9 cellular contexts compared by ENCODE assay signal in the genomic region with DNA sequence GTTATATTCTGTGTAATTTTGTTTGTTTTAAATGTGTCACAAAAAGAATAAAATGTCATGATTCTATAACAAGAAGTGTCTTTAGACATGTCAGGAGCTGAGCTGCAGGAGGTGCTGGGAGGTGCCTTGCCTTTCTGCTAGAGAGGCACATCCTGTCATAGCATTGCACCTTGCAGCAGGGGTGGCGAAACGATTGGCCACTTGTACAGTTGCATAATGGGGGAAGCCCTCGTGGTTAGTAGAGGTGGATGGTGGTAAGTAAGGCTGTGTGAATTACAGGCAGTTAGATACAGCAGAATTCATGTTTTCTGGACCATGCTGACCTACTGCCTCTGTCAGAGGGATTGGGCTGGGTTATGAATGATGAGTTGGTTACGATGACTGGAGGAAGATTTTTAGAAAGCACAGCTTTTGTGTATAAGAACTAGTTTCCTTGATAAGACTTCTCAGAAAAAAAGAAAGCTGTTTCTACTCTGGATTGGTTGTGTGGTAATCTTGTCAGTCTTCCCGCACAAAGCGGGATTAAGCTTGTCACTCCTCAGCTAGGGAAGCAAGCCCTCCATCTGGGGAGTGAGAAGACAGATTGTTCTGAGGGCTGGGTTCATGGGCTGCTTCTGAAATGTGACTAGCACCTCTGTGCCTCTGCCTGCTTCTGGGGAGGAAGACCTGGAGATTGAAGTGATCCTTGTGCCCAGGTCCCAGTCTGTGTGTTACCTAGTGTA.
DNase-seq lines count a peak whose midpoint lies in the region; ATAC-seq, FAIRE-seq and TF ChIP-seq lines count a peak whose summit lies in the region.
"Had no signal": no experiment of that assay in that cellular context is flagged by ENCODE, and none has a peak within 500 bp of the region (broad histone marks: within the 10 kb centered on the region; RNA-seq: fewer than 3 reads in every experiment).

No MANE protein-coding gene starts in this region.

- no peak for TF ChIP-seq EP300 in K562 (IDR thresholded peaks at IDR 0.05; ENCODE audit: low read length)

- peak; percentile 67 for ATAC-seq in K562
- ATAC-seq: PC-3 had no signal

- intact Hi-C loops in K562 (cut with micrococcal nuclease) = no loop called here

- CTCF ChIA-PET in K562 (lab: Yijun Ruan, JAX; ENCODE audit: low intra/inter-chr PET ratio) = no interaction called here

- DNase-seq in Jurkat, Clone E6-1 (ENCODE audit: low read depth, low spot score) = peak; percentile 57
- peak; percentile 90 for DNase-seq in NOMO-1 treated with DMSO at 0.1 percent for 48 hours (lab: John Stamatoyannopoulos, UW; ENCODE audit: unreplicated experiment)
- DNase-seq in K562 (ENCODE audit: extremely low read depth in 1 of 4, low spot score in 3 of 4) = peak in 1 of 4 experiments; percentile 44
- DNase-seq in small intestine = peak; percentile 24
- no peak for DNase-seq in cerebellum (ENCODE audit: low spot score)
- no peak for DNase-seq in NCI-H345 treated with DMSO at 0.1 percent for 48 hours (lab: John Stamatoyannopoulos, UW; ENCODE audit: unreplicated experiment)
- DNase-seq in NCI-H1092 treated with DMSO at 0.1 percent for 48 hours (lab: John Stamatoyannopoulos, UW) = no peak
- DNase-seq: cerebellar nuclear complex, PC-3 had no signal

- peaks cover 23% of the 10 kb centered on the region for H4K20me1 ChIP-seq in K562 (replicated peaks; ENCODE audit: control insufficient read depth, insufficient read depth, low read length)

- H2AFZ ChIP-seq in K562 (ENCODE audit: low read depth, low read length) = no peak overlapping the region

- BruUV-seq in K562 (replicated peaks; lab: Mats Ljungman, UMichigan) = no TSS peak

- POLR2A ChIA-PET in K562 (lab: Yijun Ruan, JAX) = interaction anchor here (0.7 to 1.1 kb wide), 2 partner anchors 11 to 12 kb away, joined by 3 read pairs; no protein-coding TSS in a partner anchor

- no peaks in the 10 kb centered on the region for H3K9me1 ChIP-seq in K562 (ENCODE audit: control insufficient read depth, insufficient read depth, low read length)

- H3K79me2 ChIP-seq in K562 (ENCODE audit: control insufficient read depth, insufficient read depth, low read length) = peaks cover 16% of the 10 kb centered on the region; the same call in 2 of the 3 replicates

- H3K9me3 ChIP-seq in K562 (replicated peaks; ENCODE audit: control insufficient read depth, insufficient read depth, low read depth, low read length) = no peaks in the 10 kb centered on the region
- H3K9me3 ChIP-seq in small intestine (ENCODE audit: control insufficient read depth, low read depth) = no peaks in the 10 kb centered on the region

- H3K9ac ChIP-seq in K562 (ENCODE audit: insufficient read depth in 1 of 2, low read depth in 2 of 2, low read length in 2 of 2) = no peak overlapping the region

- H3K36me3 ChIP-seq in K562 (ENCODE audit: control insufficient read depth, insufficient read depth, low read length) (no peaks in the 10 kb centered on the region), small intestine (ENCODE audit: control insufficient read depth in 2 of 2, insufficient read depth in 2 of 2, low read length in 2 of 2) (peaks cover 0 to 3% of the 10 kb centered on the region in 2 donors)

- H3K27ac ChIP-seq in K562 (ENCODE audit: extremely low read depth, low read depth, low read length) (no peak overlapping the region), small intestine (ENCODE audit: low read depth in 1 of 2, low read length in 1 of 2) (no peak overlapping the region)

- no peak overlapping the region for H3K4me2 ChIP-seq in K562 (ENCODE audit: insufficient read depth, low read length)

- TF ChIP-seq RAD21 in K562 (CRISPR knock-in tag; conservative IDR thresholded peaks at IDR 0.05 in 1 of 2, IDR thresholded peaks at IDR 0.05 in 1 of 2) = no peak

- H3K4me1 ChIP-seq in K562 (replicated peaks in 1 of 2; ENCODE audit: control insufficient read depth in 2 of 2, insufficient read depth in 2 of 2, low read length in 2 of 2) (peaks cover 0 to 21% of the 10 kb centered on the region in 2 experiments; a peak in 4 of 5 replicates), small intestine (ENCODE audit: control insufficient read depth in 2 of 2, insufficient read depth in 1 of 2, low read depth in 1 of 2, low read length in 1 of 2) (peaks cover 0 to 9% of the 10 kb centered on the region in 2 donors)

- H3K27me3 ChIP-seq in K562 (ENCODE audit: control insufficient read depth in 2 of 2, insufficient read depth in 2 of 2, low read length in 2 of 2) (peaks cover 0 to 4% of the 10 kb centered on the region in 2 experiments; a peak in 1 of 5 replicates), small intestine (ENCODE audit: control insufficient read depth in 2 of 2, insufficient read depth in 2 of 2, low read length in 2 of 2) (no peaks in the 10 kb centered on the region)

- in situ Hi-C loops in K562 (cut with MboI) = no loop called here

- no peak for TF ChIP-seq CTCF in K562 (IDR thresholded peaks at IDR 0.05 in 2 of 3, conservative IDR thresholded peaks at IDR 0.05 in 1 of 3; ENCODE audit: insufficient read depth in 2 of 3, low read depth in 1 of 3, low read length in 3 of 3)

- H3K4me3 ChIP-seq in Jurkat, Clone E6-1 (ENCODE audit: low read length) = no peak overlapping the region
- H3K4me3 ChIP-seq in K562 = no peak overlapping the region
- no peak overlapping the region for H3K4me3 ChIP-seq in small intestine (ENCODE audit: low read depth in 1 of 2, low read length in 2 of 2)

- FAIRE-seq in K562 (lab: Jason Lieb, UNC) (peak; percentile 40), small intestine (lab: Jason Lieb, UNC) (no peak)

- WGBS in K562 (ENCODE audit: insufficient coverage, low coverage, missing lambda C conversion rate) = 13% methylated on average over 6 of the region's 6 CpGs
- 58 to 75% (median 58%) methylated on average over 6 of the region's 6 CpGs for WGBS in small intestine, 3 donors

- TF ChIP-seq POLR2A in K562 (conservative IDR thresholded peaks at IDR 0.05) = no peak

TF ChIP-seq in K562, 482 proteins besides CTCF, POLR2A, EP300 and RAD21:
- no peak for TF ChIP-seq SNIP1 (IDR thresholded peaks at IDR 0.05; ENCODE audit: low read depth)
- TF ChIP-seq ZNF217 (CRISPR knock-in tag; IDR thresholded peaks at IDR 0.05) = no peak
- no peak for TF ChIP-seq SIX5 (IDR thresholded peaks at IDR 0.05; ENCODE audit: borderline replicate concordance in 1 of 2, insufficient read depth in 1 of 2, low read depth in 1 of 2, low read length in 2 of 2)
- no peak for TF ChIP-seq ZFX (CRISPR knock-in tag; IDR thresholded peaks at IDR 0.05)
- TF ChIP-seq KDM1A (IDR thresholded peaks at IDR 0.05) = peak; percentile 65 to 75; a peak in 3 of 4 replicates
- TF ChIP-seq RBM15 (IDR thresholded peaks at IDR 0.05; ENCODE audit: insufficient read depth, low read length) = no peak
- no peak for TF ChIP-seq SETDB1 (IDR thresholded peaks at IDR 0.05; ENCODE audit: low read length)
- TF ChIP-seq NR2C1 (IDR thresholded peaks at IDR 0.05) = no peak
- TF ChIP-seq NR2C1 (tag; IDR thresholded peaks at IDR 0.05) = no peak
- no peak for TF ChIP-seq NCOA1 (IDR thresholded peaks at IDR 0.05; ENCODE audit: low read depth)
- TF ChIP-seq HDAC1 (IDR thresholded peaks at IDR 0.05) = peak in 1 of 2 experiments; percentile 73; a peak in 1 of 4 replicates
- TF ChIP-seq HDAC2 (IDR thresholded peaks at IDR 0.05) = 0 out of 2 replicates have a peak, but pooled peaks have one; percentile 19
- TF ChIP-seq PHF8 (IDR thresholded peaks at IDR 0.05; ENCODE audit: borderline replicate concordance, low read length) = no peak
- peak; percentile 46; the same call in 1 of the 2 replicates for TF ChIP-seq CEBPB (tag; IDR thresholded peaks at IDR 0.05)
- TF ChIP-seq TEAD4 (IDR thresholded peaks at IDR 0.05; ENCODE audit: low read length) = no peak
- no peak for TF ChIP-seq TEAD4 (CRISPR knock-in tag; IDR thresholded peaks at IDR 0.05; ENCODE audit: borderline replicate concordance)
- TF ChIP-seq SMAD4 (CRISPR knock-in tag; conservative IDR thresholded peaks at IDR 0.05) = no peak
- no peak for TF ChIP-seq ZC3H11A (IDR thresholded peaks at IDR 0.05; ENCODE audit: low read depth, low read length)
- TF ChIP-seq, protein P1, sequence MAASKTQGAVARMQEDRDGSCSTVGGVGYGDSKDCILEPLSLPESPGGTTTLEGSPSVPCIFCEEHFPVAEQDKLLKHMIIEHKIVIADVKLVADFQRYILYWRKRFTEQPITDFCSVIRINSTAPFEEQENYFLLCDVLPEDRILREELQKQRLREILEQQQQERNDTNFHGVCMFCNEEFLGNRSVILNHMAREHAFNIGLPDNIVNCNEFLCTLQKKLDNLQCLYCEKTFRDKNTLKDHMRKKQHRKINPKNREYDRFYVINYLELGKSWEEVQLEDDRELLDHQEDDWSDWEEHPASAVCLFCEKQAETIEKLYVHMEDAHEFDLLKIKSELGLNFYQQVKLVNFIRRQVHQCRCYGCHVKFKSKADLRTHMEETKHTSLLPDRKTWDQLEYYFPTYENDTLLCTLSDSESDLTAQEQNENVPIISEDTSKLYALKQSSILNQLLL (CRISPR knock-in tag; IDR thresholded peaks at IDR 0.05; ENCODE audit: borderline replicate concordance) = no peak
- TF ChIP-seq BCL6 (CRISPR knock-in tag; IDR thresholded peaks at IDR 0.05) = no peak
- TF ChIP-seq DIDO1 (tag; IDR thresholded peaks at IDR 0.05; ENCODE audit: low read depth) = no peak
- TF ChIP-seq, protein P2, sequence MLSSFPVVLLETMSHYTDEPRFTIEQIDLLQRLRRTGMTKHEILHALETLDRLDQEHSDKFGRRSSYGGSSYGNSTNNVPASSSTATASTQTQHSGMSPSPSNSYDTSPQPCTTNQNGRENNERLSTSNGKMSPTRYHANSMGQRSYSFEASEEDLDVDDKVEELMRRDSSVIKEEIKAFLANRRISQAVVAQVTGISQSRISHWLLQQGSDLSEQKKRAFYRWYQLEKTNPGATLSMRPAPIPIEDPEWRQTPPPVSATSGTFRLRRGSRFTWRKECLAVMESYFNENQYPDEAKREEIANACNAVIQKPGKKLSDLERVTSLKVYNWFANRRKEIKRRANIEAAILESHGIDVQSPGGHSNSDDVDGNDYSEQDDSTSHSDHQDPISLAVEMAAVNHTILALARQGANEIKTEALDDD (IDR thresholded peaks at IDR 0.05) = peak; percentile 85
- peak; percentile 54 for TF ChIP-seq MEIS2 (IDR thresholded peaks at IDR 0.05; ENCODE audit: partially characterized antibody)
- TF ChIP-seq RCOR1 (IDR thresholded peaks at IDR 0.05; ENCODE audit: borderline replicate concordance in 1 of 2, low read depth in 2 of 2, low read length in 2 of 2) = peak; percentile 18 to 35; a peak in 1 of 4 replicates

Comparison
In these comparisons a context has a peak if more than half of its experiments do, and no peak if none do; other contexts are left out.
1. DNase-seq: peak in Jurkat, Clone E6-1 (single experiment), NOMO-1 treated with DMSO at 0.1 percent for 48 hours (single experiment) and small intestine (single experiment); none in cerebellum (single experiment), NCI-H345 treated with DMSO at 0.1 percent for 48 hours (single experiment) and NCI-H1092 treated with DMSO at 0.1 percent for 48 hours (single experiment).